ENCODE assay signal across 1 cellular context in the genomic region with DNA sequence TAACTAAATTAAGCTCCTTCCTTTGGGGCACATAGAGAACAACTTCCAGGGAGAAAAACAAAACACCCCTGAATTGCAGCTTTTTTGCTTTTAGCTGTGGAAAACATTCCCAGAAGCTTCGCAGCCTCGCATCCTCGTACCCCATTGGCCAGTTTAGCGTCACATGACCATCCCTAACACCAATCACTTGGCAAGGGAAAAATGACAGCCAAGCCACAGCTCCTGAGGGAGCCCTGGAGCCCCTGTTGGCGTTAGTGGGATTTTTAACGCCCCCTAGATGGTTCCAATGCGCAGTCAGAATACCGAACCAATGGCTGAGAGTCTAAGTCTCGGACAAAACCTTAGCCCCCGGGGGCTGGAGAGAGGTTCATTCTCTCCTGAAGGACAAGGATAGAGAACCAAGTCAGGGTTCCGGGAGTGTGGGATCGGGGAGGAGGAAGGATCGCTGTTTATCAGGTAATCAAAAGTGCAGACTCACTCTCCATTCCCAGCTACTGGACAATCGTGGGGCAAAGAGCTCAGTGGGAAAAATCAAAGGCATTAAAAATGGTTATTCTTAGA.
A peak's percentile ranks its signal among the peaks of the same experiment; 100 is the strongest.
TF ChIP-seq lines count a peak whose summit lies in the region.

No MANE protein-coding gene starts in this region.

TF ChIP-seq in HepG2, 621 proteins besides CTCF, POLR2A, EP300 and RAD21 (continued from another document and continues in another):
- TF ChIP-seq, protein P1, sequence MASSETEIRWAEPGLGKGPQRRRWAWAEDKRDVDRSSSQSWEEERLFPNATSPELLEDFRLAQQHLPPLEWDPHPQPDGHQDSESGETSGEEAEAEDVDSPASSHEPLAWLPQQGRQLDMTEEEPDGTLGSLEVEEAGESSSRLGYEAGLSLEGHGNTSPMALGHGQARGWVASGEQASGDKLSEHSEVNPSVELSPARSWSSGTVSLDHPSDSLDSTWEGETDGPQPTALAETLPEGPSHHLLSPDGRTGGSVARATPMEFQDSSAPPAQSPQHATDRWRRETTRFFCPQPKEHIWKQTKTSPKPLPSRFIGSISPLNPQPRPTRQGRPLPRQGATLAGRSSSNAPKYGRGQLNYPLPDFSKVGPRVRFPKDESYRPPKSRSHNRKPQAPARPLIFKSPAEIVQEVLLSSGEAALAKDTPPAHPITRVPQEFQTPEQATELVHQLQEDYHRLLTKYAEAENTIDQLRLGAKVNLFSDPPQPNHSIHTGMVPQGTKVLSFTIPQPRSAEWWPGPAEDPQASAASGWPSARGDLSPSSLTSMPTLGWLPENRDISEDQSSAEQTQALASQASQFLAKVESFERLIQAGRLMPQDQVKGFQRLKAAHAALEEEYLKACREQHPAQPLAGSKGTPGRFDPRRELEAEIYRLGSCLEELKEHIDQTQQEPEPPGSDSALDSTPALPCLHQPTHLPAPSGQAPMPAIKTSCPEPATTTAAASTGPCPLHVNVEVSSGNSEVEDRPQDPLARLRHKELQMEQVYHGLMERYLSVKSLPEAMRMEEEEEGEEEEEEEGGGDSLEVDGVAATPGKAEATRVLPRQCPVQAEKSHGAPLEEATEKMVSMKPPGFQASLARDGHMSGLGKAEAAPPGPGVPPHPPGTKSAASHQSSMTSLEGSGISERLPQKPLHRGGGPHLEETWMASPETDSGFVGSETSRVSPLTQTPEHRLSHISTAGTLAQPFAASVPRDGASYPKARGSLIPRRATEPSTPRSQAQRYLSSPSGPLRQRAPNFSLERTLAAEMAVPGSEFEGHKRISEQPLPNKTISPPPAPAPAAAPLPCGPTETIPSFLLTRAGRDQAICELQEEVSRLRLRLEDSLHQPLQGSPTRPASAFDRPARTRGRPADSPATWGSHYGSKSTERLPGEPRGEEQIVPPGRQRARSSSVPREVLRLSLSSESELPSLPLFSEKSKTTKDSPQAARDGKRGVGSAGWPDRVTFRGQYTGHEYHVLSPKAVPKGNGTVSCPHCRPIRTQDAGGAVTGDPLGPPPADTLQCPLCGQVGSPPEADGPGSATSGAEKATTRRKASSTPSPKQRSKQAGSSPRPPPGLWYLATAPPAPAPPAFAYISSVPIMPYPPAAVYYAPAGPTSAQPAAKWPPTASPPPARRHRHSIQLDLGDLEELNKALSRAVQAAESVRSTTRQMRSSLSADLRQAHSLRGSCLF (CRISPR knock-in tag; IDR thresholded peaks at IDR 0.05; ENCODE audit: borderline replicate concordance) = no peak
- TF ChIP-seq ZNF775 (CRISPR knock-in tag; IDR thresholded peaks at IDR 0.05; ENCODE audit: borderline replicate concordance) (no peak), TCF7L2 (IDR thresholded peaks at IDR 0.05; ENCODE audit: low read depth, low read length) (no peak), FOXP1 (IDR thresholded peaks at IDR 0.05) (no peak), FOXP1 (CRISPR knock-in tag; IDR thresholded peaks at IDR 0.05) (no peak), SNAPC2 (CRISPR knock-in tag; IDR thresholded peaks at IDR 0.05) (no peak), ERF (CRISPR knock-in tag; IDR thresholded peaks at IDR 0.05) (peak; percentile 15; the same call in 1 of the 2 replicates), SP140L (CRISPR knock-in tag; IDR thresholded peaks at IDR 0.05; ENCODE audit: borderline replicate concordance) (no peak), NFYC (CRISPR knock-in tag; IDR thresholded peaks at IDR 0.05) (peak; percentile 91), ZSCAN20 (CRISPR knock-in tag; IDR thresholded peaks at IDR 0.05; ENCODE audit: borderline replicate concordance) (no peak), ZNF484 (CRISPR knock-in tag; IDR thresholded peaks at IDR 0.05; ENCODE audit: borderline replicate concordance, low read depth) (no peak), ZNF33A (CRISPR knock-in tag; IDR thresholded peaks at IDR 0.05; ENCODE audit: borderline replicate concordance) (no peak), ZNF430 (CRISPR knock-in tag; IDR thresholded peaks at IDR 0.05) (peak; percentile 78), ZNF678 (CRISPR knock-in tag; IDR thresholded peaks at IDR 0.05) (no peak), ZNF549 (CRISPR knock-in tag; IDR thresholded peaks at IDR 0.05) (no peak), ARID2 (CRISPR knock-in tag; IDR thresholded peaks at IDR 0.05; ENCODE audit: borderline replicate concordance) (no peak), ZBTB1 (CRISPR knock-in tag; IDR thresholded peaks at IDR 0.05; ENCODE audit: borderline replicate concordance) (no peak), PHB2 (IDR thresholded peaks at IDR 0.05; ENCODE audit: partially characterized antibody) (no peak), ETV6 (CRISPR knock-in tag; conservative IDR thresholded peaks at IDR 0.05) (no peak), ZNF367 (CRISPR knock-in tag; IDR thresholded peaks at IDR 0.05; ENCODE audit: borderline replicate concordance) (no peak), MATR3 (CRISPR knock-in tag; IDR thresholded peaks at IDR 0.05) (no peak), NFKBIZ (CRISPR knock-in tag; IDR thresholded peaks at IDR 0.05) (no peak), ZNF225 (CRISPR knock-in tag; IDR thresholded peaks at IDR 0.05) (no peak), SRSF4 (IDR thresholded peaks at IDR 0.05; ENCODE audit: low read depth, low read length, poor library complexity, severe bottlenecking) (no peak), ESRRA (CRISPR knock-in tag; IDR thresholded peaks at IDR 0.05; ENCODE audit: low read depth) (0 out of 2 replicates have a peak, but pooled peaks have one; percentile 1), NR2C2 (CRISPR knock-in tag; IDR thresholded peaks at IDR 0.05; ENCODE audit: borderline replicate concordance) (no peak), MEIS1 (CRISPR knock-in tag; IDR thresholded peaks at IDR 0.05; ENCODE audit: borderline replicate concordance) (no peak), GABPA (IDR thresholded peaks at IDR 0.05; ENCODE audit: low read depth, low read length) (no peak), GABPA (CRISPR knock-in tag; IDR thresholded peaks at IDR 0.05; ENCODE audit: low read depth) (no peak), KLF11 (CRISPR knock-in tag; IDR thresholded peaks at IDR 0.05) (no peak), KLF16 (CRISPR knock-in tag; IDR thresholded peaks at IDR 0.05) (peak in 1 of 2 experiments; percentile 20; a peak in 1 of 4 replicates), ISX (CRISPR knock-in tag; conservative IDR thresholded peaks at IDR 0.05) (no peak)
- TF ChIP-seq, protein P2, sequence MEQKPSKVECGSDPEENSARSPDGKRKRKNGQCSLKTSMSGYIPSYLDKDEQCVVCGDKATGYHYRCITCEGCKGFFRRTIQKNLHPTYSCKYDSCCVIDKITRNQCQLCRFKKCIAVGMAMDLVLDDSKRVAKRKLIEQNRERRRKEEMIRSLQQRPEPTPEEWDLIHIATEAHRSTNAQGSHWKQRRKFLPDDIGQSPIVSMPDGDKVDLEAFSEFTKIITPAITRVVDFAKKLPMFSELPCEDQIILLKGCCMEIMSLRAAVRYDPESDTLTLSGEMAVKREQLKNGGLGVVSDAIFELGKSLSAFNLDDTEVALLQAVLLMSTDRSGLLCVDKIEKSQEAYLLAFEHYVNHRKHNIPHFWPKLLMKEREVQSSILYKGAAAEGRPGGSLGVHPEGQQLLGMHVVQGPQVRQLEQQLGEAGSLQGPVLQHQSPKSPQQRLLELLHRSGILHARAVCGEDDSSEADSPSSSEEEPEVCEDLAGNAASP (CRISPR knock-in tag; IDR thresholded peaks at IDR 0.05; ENCODE audit: borderline replicate concordance) = no peak
- TF ChIP-seq, protein P3, sequence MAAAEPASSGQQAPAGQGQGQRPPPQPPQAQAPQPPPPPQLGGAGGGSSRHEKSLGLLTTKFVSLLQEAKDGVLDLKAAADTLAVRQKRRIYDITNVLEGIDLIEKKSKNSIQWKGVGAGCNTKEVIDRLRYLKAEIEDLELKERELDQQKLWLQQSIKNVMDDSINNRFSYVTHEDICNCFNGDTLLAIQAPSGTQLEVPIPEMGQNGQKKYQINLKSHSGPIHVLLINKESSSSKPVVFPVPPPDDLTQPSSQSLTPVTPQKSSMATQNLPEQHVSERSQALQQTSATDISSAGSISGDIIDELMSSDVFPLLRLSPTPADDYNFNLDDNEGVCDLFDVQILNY (CRISPR knock-in tag; conservative IDR thresholded peaks at IDR 0.05) = no peak
- TF ChIP-seq, protein P4, sequence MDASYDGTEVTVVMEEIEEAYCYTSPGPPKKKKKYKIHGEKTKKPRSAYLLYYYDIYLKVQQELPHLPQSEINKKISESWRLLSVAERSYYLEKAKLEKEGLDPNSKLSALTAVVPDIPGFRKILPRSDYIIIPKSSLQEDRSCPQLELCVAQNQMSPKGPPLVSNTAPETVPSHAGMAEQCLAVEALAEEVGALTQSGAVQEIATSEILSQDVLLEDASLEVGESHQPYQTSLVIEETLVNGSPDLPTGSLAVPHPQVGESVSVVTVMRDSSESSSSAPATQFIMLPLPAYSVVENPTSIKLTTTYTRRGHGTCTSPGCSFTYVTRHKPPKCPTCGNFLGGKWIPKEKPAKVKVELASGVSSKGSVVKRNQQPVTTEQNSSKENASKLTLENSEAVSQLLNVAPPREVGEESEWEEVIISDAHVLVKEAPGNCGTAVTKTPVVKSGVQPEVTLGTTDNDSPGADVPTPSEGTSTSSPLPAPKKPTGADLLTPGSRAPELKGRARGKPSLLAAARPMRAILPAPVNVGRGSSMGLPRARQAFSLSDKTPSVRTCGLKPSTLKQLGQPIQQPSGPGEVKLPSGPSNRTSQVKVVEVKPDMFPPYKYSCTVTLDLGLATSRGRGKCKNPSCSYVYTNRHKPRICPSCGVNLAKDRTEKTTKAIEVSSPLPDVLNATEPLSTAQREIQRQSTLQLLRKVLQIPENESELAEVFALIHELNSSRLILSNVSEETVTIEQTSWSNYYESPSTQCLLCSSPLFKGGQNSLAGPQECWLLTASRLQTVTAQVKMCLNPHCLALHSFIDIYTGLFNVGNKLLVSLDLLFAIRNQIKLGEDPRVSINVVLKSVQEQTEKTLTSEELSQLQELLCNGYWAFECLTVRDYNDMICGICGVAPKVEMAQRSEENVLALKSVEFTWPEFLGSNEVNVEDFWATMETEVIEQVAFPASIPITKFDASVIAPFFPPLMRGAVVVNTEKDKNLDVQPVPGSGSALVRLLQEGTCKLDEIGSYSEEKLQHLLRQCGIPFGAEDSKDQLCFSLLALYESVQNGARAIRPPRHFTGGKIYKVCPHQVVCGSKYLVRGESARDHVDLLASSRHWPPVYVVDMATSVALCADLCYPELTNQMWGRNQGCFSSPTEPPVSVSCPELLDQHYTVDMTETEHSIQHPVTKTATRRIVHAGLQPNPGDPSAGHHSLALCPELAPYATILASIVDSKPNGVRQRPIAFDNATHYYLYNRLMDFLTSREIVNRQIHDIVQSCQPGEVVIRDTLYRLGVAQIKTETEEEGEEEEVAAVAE (CRISPR knock-in tag; IDR thresholded peaks at IDR 0.05; ENCODE audit: borderline replicate concordance) = 0 out of 2 replicates have a peak, but pooled peaks have one; percentile 61
- TF ChIP-seq, protein P5, sequence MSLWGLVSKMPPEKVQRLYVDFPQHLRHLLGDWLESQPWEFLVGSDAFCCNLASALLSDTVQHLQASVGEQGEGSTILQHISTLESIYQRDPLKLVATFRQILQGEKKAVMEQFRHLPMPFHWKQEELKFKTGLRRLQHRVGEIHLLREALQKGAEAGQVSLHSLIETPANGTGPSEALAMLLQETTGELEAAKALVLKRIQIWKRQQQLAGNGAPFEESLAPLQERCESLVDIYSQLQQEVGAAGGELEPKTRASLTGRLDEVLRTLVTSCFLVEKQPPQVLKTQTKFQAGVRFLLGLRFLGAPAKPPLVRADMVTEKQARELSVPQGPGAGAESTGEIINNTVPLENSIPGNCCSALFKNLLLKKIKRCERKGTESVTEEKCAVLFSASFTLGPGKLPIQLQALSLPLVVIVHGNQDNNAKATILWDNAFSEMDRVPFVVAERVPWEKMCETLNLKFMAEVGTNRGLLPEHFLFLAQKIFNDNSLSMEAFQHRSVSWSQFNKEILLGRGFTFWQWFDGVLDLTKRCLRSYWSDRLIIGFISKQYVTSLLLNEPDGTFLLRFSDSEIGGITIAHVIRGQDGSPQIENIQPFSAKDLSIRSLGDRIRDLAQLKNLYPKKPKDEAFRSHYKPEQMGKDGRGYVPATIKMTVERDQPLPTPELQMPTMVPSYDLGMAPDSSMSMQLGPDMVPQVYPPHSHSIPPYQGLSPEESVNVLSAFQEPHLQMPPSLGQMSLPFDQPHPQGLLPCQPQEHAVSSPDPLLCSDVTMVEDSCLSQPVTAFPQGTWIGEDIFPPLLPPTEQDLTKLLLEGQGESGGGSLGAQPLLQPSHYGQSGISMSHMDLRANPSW (CRISPR knock-in tag; IDR thresholded peaks at IDR 0.05; ENCODE audit: borderline replicate concordance) = peak; percentile 67; the same call in 1 of the 2 replicates
- TF ChIP-seq, protein P6, sequence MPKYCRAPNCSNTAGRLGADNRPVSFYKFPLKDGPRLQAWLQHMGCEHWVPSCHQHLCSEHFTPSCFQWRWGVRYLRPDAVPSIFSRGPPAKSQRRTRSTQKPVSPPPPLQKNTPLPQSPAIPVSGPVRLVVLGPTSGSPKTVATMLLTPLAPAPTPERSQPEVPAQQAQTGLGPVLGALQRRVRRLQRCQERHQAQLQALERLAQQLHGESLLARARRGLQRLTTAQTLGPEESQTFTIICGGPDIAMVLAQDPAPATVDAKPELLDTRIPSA (CRISPR knock-in tag; IDR thresholded peaks at IDR 0.05; ENCODE audit: borderline replicate concordance) = no peak; the same call in 1 of the 2 replicates
- TF ChIP-seq, protein P7, sequence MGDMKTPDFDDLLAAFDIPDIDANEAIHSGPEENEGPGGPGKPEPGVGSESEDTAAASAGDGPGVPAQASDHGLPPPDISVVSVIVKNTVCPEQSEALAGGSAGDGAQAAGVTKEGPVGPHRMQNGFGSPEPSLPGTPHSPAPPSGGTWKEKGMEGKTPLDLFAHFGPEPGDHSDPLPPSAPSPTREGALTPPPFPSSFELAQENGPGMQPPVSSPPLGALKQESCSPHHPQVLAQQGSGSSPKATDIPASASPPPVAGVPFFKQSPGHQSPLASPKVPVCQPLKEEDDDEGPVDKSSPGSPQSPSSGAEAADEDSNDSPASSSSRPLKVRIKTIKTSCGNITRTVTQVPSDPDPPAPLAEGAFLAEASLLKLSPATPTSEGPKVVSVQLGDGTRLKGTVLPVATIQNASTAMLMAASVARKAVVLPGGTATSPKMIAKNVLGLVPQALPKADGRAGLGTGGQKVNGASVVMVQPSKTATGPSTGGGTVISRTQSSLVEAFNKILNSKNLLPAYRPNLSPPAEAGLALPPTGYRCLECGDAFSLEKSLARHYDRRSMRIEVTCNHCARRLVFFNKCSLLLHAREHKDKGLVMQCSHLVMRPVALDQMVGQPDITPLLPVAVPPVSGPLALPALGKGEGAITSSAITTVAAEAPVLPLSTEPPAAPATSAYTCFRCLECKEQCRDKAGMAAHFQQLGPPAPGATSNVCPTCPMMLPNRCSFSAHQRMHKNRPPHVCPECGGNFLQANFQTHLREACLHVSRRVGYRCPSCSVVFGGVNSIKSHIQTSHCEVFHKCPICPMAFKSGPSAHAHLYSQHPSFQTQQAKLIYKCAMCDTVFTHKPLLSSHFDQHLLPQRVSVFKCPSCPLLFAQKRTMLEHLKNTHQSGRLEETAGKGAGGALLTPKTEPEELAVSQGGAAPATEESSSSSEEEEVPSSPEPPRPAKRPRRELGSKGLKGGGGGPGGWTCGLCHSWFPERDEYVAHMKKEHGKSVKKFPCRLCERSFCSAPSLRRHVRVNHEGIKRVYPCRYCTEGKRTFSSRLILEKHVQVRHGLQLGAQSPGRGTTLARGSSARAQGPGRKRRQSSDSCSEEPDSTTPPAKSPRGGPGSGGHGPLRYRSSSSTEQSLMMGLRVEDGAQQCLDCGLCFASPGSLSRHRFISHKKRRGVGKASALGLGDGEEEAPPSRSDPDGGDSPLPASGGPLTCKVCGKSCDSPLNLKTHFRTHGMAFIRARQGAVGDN (CRISPR knock-in tag; IDR thresholded peaks at IDR 0.05) = peak; percentile 25; the same call in 1 of the 2 replicates
- TF ChIP-seq, protein P8, sequence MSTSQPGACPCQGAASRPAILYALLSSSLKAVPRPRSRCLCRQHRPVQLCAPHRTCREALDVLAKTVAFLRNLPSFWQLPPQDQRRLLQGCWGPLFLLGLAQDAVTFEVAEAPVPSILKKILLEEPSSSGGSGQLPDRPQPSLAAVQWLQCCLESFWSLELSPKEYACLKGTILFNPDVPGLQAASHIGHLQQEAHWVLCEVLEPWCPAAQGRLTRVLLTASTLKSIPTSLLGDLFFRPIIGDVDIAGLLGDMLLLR (CRISPR knock-in tag; IDR thresholded peaks at IDR 0.05) = no peak
